12 cellular contexts compared by ENCODE assay signal in the genomic region with DNA sequence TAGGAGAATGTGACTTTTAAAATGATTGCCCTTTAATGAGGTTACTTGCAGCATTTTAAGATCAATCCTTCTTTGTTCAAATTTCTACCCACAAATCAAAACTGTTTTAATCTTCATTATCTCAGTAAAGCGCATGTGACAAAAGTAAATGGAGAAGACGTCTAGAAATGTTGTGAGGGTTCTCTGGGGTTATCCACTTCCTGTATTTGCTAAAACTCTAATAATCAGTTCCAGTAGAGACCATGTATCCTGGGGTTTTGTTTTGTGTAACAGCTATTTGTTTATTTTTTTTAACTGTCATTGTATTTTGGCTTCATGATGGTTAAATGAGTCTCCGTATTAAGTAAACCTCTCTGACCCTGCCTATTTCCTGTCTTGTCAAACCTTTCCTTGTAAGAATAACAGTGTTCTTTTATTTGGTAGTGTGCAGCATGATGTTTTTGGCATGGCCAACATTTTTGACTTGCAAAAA. TPM values are rescaled to one million over a fixed set of nuclear protein-coding genes. Genes with fewer than 3 reads are reported as not detected.
DNase-seq lines count a peak whose midpoint lies in the region; TF ChIP-seq lines count a peak whose summit lies in the region.
"Had no signal": no experiment of that assay in that cellular context is flagged by ENCODE, and none has a peak within 500 bp of the region (broad histone marks: within the 10 kb centered on the region; RNA-seq: fewer than 3 reads in every experiment).

No MANE protein-coding gene starts in this region.

- H3K79me2 ChIP-seq in Loucy (ENCODE audit: insufficient read depth, low read length), result no peaks in the 10 kb centered on the region
- H3K79me2 ChIP-seq in PC-9 (ENCODE audit: low read depth), result no peaks in the 10 kb centered on the region

- H3K4me3 ChIP-seq in Loucy (ENCODE audit: low read length, poor library complexity, severe bottlenecking), result no peak overlapping the region
- H3K4me3 ChIP-seq in choroid plexus epithelial cell (ENCODE audit: low read depth, low read length), result no peak overlapping the region
- no peak overlapping the region for H3K4me3 ChIP-seq in PC-9
- H3K4me3 ChIP-seq: coronary artery, SJCRH30 had no signal

- H3K4me1 ChIP-seq in Loucy (ENCODE audit: insufficient read depth, low read length, poor library complexity, severe bottlenecking) (peaks cover 9% of the 10 kb centered on the region), PC-9 (replicated peaks; ENCODE audit: insufficient read depth) (no peaks in the 10 kb centered on the region)
- H3K4me1 ChIP-seq: SJCRH30 had no signal

- intact Hi-C loops in PC-9 (cut with micrococcal nuclease; ENCODE audit: unreplicated experiment), result loop anchor here (1.0 to 10.0 kb wide), 4 partner anchors 283 to 1786 kb away; no protein-coding TSS in a partner anchor

- no peak overlapping the region for H3K9ac ChIP-seq in Loucy (ENCODE audit: low read depth, low read length, poor library complexity, severe bottlenecking)

- CTCF ChIA-PET in PC-9 (lab: Charles Lee), result interaction anchor here (0.6 to 1.0 kb wide), 3 partner anchors 12 to 495 kb away, joined by 3 read pairs; no protein-coding TSS in a partner anchor

- H3K27ac ChIP-seq in PC-9, result no peak overlapping the region
- H3K27ac ChIP-seq: SJCRH30 had no signal

- H2AFZ ChIP-seq in Loucy (ENCODE audit: low read length), result peak overlapping the region; percentile 24; the same call in 1 of the 2 replicates
- H2AFZ ChIP-seq in PC-9, result no peak overlapping the region

- no peaks in the 10 kb centered on the region for H3K9me3 ChIP-seq in Loucy (ENCODE audit: insufficient read depth, low read depth, low read length)
- peaks cover 2% of the 10 kb centered on the region; the same call in 1 of the 2 replicates for H3K9me3 ChIP-seq in PC-9 (ENCODE audit: insufficient read depth, low read depth)
- H3K9me3 ChIP-seq: SJCRH30 had no signal

- H3K36me3 ChIP-seq in Loucy (ENCODE audit: insufficient read depth, low read length) (no peaks in the 10 kb centered on the region), PC-9 (ENCODE audit: low read depth) (no peaks in the 10 kb centered on the region)
- H3K36me3 ChIP-seq: SJCRH30 had no signal

- H3K9me2 ChIP-seq in Loucy (replicated peaks; ENCODE audit: low read depth, low read length) (no peaks in the 10 kb centered on the region), PC-9 (ENCODE audit: insufficient read depth) (no peaks in the 10 kb centered on the region)

- peak; percentile 26 for DNase-seq in EL
- peak; percentile 62 for DNase-seq in choroid plexus epithelial cell (ENCODE audit: low read depth)
- DNase-seq in pons (ENCODE audit: low spot score), result peak; percentile 30
- no peak for DNase-seq in dedifferentiated amniotic fluid mesenchymal stem cell (ENCODE audit: extremely low spot score)
- DNase-seq in PC-9, result no peak
- DNase-seq in AML-193 (lab: John Stamatoyannopoulos, UW), result no peak
- no peak for DNase-seq in NCI-H2171 treated with DMSO at 0.1 percent for 48 hours (lab: John Stamatoyannopoulos, UW)
- DNase-seq: activated CD8-positive, alpha-beta memory T cell treated with anti-CD3 and anti-CD28 coated beads, Interleukin-2, amount 50 U/mL, for 4 hours; stimulated activated naive CD8-positive, alpha-beta T cell treated with anti-CD3 and anti-CD28 coated beads, Interleukin-15, amount 100 ng/mL, for 72 hours had no signal

- H3K4me2 ChIP-seq in Loucy (ENCODE audit: low read depth, low read length, poor library complexity, severe bottlenecking), result peak overlapping the region; percentile 15
- H3K4me2 ChIP-seq in PC-9, result no peak overlapping the region

- TF ChIP-seq CTCF in Loucy (conservative IDR thresholded peaks at IDR 0.05; ENCODE audit: low read length), result no peak
- TF ChIP-seq CTCF in choroid plexus epithelial cell (conservative IDR thresholded peaks at IDR 0.05; ENCODE audit: low read depth, low read length), result no peak
- no peak for TF ChIP-seq CTCF in PC-9 (conservative IDR thresholded peaks at IDR 0.05)

- no peaks in the 10 kb centered on the region for H3F3A ChIP-seq in Loucy (ENCODE audit: low read depth)
- 0 out of 2 replicates have a peak, but pooled peaks cover 7% of the 10 kb centered on the region for H3F3A ChIP-seq in PC-9 (ENCODE audit: insufficient read depth, low read depth)

- no peaks in the 10 kb centered on the region for H4K20me1 ChIP-seq in Loucy (ENCODE audit: insufficient read depth, low read length, poor library complexity, severe bottlenecking)
- H4K20me1 ChIP-seq in PC-9 (ENCODE audit: insufficient read depth), result no peaks in the 10 kb centered on the region

- POLR2A ChIA-PET in PC-9 (lab: Charles Lee; ENCODE audit: unreplicated experiment), result no interaction called here

- no peaks in the 10 kb centered on the region for H3K27me3 ChIP-seq in Loucy (ENCODE audit: insufficient read depth, low read length, poor library complexity, severe bottlenecking)
- no peaks in the 10 kb centered on the region for H3K27me3 ChIP-seq in PC-9 (ENCODE audit: insufficient read depth, low read depth)
- H3K27me3 ChIP-seq: SJCRH30 had no signal

- BruUV-seq in PC-9 (replicated peaks; lab: Mats Ljungman, UMichigan), result no TSS peak

RNA-seq across cellular contexts. Expression of a gene that starts 27.5 kb away (rescaled TPM):
- 148 and 169 TPM in 2 replicates for total RNA-seq in PC-9 (2021)

Comparison
In these comparisons a context has a peak if more than half of its experiments do, and no peak if none do; other contexts are left out.
1. DNase-seq: peak in EL (single experiment), choroid plexus epithelial cell (single experiment) and pons (single experiment); none in dedifferentiated amniotic fluid mesenchymal stem cell (single experiment), PC-9 (0 of 2), AML-193 (0 of 2) and NCI-H2171 treated with DMSO at 0.1 percent for 48 hours (single experiment).